24 cellular contexts compared by ENCODE assay signal in the genomic region with DNA sequence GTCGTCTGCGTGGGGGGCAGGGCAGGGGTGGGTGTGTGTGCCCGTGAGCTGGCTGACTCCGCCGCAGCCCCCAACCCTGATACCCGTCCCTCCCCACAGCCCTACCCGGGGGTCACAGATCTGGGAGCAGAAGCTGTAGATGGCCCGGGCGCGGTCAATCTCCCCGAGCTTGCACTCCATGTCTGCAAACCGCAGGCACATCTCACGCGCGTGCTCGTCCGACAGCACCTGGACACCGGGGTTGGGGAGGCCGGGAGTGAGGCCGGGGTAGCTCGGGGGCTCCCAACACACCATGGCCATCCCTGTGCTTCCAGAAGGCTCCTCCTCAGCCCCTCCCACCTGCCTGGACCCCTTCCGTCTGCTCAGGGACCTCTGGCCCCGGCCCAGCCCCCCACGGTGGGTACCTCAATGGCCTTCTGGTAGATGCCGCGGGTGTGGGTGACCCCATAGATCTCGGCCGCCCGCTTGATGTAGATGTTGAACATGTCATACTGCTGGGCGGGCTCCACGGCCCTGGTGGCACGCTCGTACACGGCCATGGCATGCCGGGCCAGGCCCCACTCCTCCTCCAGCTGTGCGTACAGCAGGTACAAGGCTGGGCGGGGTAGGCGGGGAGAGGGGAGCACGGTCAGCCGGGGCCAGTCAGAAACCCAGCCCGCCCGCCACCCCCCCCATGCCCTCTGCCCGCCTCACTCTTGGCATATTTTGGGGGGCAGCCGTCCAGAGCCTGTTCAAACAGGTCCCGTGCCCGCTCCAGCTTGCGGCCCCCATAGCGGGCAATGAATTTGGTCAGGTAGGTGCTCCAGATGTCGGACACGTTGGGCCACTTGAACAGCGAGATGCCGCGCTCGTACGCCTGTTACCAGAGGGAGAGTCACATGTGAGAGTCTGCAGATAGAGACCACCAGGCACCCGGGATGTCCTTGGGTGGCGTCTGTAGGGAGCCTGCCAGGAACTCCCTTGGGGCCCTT. TPM values are rescaled to one million over a fixed set of nuclear protein-coding genes. Genes with fewer than 3 reads are reported as not detected.
"Had no signal": no experiment of that assay in that cellular context is flagged by ENCODE, and none has a peak within 500 bp of the region (broad histone marks: within the 10 kb centered on the region; RNA-seq: fewer than 3 reads in every experiment).

No MANE protein-coding gene starts in this region.

- H3K9me3 ChIP-seq: adrenal gland, right atrium auricular region, tibial nerve, vagina had no signal

- H3K4me3 ChIP-seq: adrenal gland, hepatocyte, right atrium auricular region, skin epidermis, tibial nerve, vagina had no signal

- H3K27me3 ChIP-seq: adrenal gland, hepatocyte, right atrium auricular region, tibial nerve, vagina had no signal

- ATAC-seq: activated naive CD4-positive, alpha-beta T cell treated with anti-CD3 and anti-CD28 coated beads, Interleukin-2, amount 50 U/mL, for 72 hours; effector memory CD8-positive, alpha-beta T cell; left cardiac atrium had no signal

- DNase-seq: activated CD4-positive, alpha-beta T cell treated with anti-CD3 and anti-CD28 coated beads, Interleukin-2, amount 50 U/mL, for 4 hours; activated gamma-delta T cell treated with Interleukin-2 at 50 U/mL for 16 hours; adrenal gland; dermis blood vessel endothelial cell; effector memory CD8-positive, alpha-beta T cell; foreskin fibroblast; left cardiac atrium; midbrain; nephron progenitor cell; occipital lobe; stimulated activated CD4-positive, alpha-beta T cell treated with anti-CD3 and anti-CD28 coated beads, Interleukin-2, amount 100 ng/mL, for 48 hours; SW 1271; T-helper 2 cell had no signal

- H3K27ac ChIP-seq: hepatocyte, right atrium auricular region, tibial nerve, vagina had no signal

- H3K4me1 ChIP-seq: right atrium auricular region, vagina had no signal

RNA-seq across cellular contexts. Expression of gene PCP2, which starts 12.8 kb away (rescaled TPM):
- total RNA-seq: activated CD8-positive, alpha-beta memory T cell treated with anti-CD3 and anti-CD28 coated beads for 36 hours; astrocyte; dermis blood vessel endothelial cell; glomerular endothelial cell; hepatocyte; left cardiac atrium; lung microvascular endothelial cell; myocyte; occipital lobe; right atrium auricular region; tibial nerve; vagina had no signal

RNA-seq across cellular contexts. Expression of gene STXBP2, which starts 16.2 kb away (rescaled TPM):
- total RNA-seq: myocyte had no signal

RNA-seq across cellular contexts. Expression of gene CAMSAP3, which starts 25.1 kb away (rescaled TPM):
- total RNA-seq: myocyte, tibial nerve had no signal
